ENCODE assay signal across 16 cellular contexts in genomic region chr14:74531011-74531410, GRCh38. TPM values are rescaled to one million over a fixed set of nuclear protein-coding genes. Genes with fewer than 3 reads are reported as not detected.
DNase-seq lines count a peak whose midpoint lies in the region; ATAC-seq and TF ChIP-seq lines count a peak whose summit lies in the region.
"Had no signal": no experiment of that assay in that cellular context is flagged by ENCODE, and none has a peak within 500 bp of the region (broad histone marks: within the 10 kb centered on the region; RNA-seq: fewer than 3 reads in every experiment).

No MANE protein-coding gene starts in this region.

- intact Hi-C loops in IMR-90 (cut with micrococcal nuclease): no loop called here

- peaks cover 7% of the 10 kb centered on the region for H3K4me1 Mint-ChIP-seq in WTC11
- peaks cover 5% of the 10 kb centered on the region for H3K4me1 Mint-ChIP-seq in activated T-cell treated with anti-CD3 and anti-CD28 coated beads, Interleukin-2, amount 50 U/mL, for 24 hours (ENCODE audit: low read depth)

- H3K4me1 ChIP-seq in IMR-90 (ENCODE audit: control insufficient read depth, insufficient read depth, low read length): peaks cover 3% of the 10 kb centered on the region

- H3K23ac ChIP-seq in IMR-90 (ENCODE audit: low read depth, low read length): no peak overlapping the region

- H4K91ac ChIP-seq in IMR-90 (ENCODE audit: insufficient read depth, low read depth, low read length): 0 out of 2 replicates have a peak overlapping the region, but pooled peaks have one; percentile 1

- DNase-seq in CD1c-positive myeloid dendritic cell (ENCODE audit: extremely low spot score): peak; percentile 20
- DNase-seq in IMR-90: no peak
- no peak for DNase-seq in WTC11 (ENCODE audit: low spot score)
- no peak for DNase-seq in epithelial cell of prostate (ENCODE audit: low read depth, low spot score)
- no peak for DNase-seq in pons (ENCODE audit: low spot score)
- DNase-seq in activated T-cell treated with anti-CD3 and anti-CD28 coated beads, Interleukin-2, amount 50 U/mL, for 24 hours: no peak
- DNase-seq in stimulated activated naive CD8-positive, alpha-beta T cell treated with anti-CD3 and anti-CD28 coated beads, Interleukin-15, Interleukin-2, amounts not matched to agents 100 U/mL and 50 U/mL, for 24 hours: no peak
- DNase-seq: CD4-positive, CD25-positive, alpha-beta regulatory T cell; MM.1S; NCI-H1105 treated with DMSO at 0.1 percent for 48 hours; NCI-H2029 treated with DMSO at 0.1 percent for 48 hours; NCI-H446 treated with DMSO at 0.1 percent for 48 hours; NCI-H526 treated with DMSO at 0.1 percent for 48 hours; RPMI8226; T-cell had no signal

- H2AK5ac ChIP-seq in IMR-90 (ENCODE audit: low read depth, low read length): no peak overlapping the region; the same call in 1 of the 2 replicates

- no TSS peak for BruUV-seq in IMR-90 (replicated peaks; lab: Mats Ljungman, UMichigan)

- H3K14ac ChIP-seq in IMR-90 (replicated peaks; ENCODE audit: low read depth, low read length): no peak overlapping the region

- no peaks in the 10 kb centered on the region for H3K27me3 Mint-ChIP-seq in WTC11 (ENCODE audit: low read depth)
- H3K27me3 Mint-ChIP-seq in activated T-cell treated with anti-CD3 and anti-CD28 coated beads, Interleukin-2, amount 50 U/mL, for 24 hours: no peaks in the 10 kb centered on the region

- no peaks in the 10 kb centered on the region for H3K36me3 Mint-ChIP-seq in WTC11
- no peaks in the 10 kb centered on the region for H3K36me3 Mint-ChIP-seq in activated T-cell treated with anti-CD3 and anti-CD28 coated beads, Interleukin-2, amount 50 U/mL, for 24 hours (ENCODE audit: low read depth)
- H3K36me3 Mint-ChIP-seq: CD4-positive, CD25-positive, alpha-beta regulatory T cell; T-cell had no signal

- TF ChIP-seq RAD21 in IMR-90 (IDR thresholded peaks at IDR 0.05; ENCODE audit: low read length): no peak

- H3K27ac ChIP-seq in IMR-90 (ENCODE audit: insufficient read depth, low read length) (no peak overlapping the region), epithelial cell of prostate (peak overlapping the region; percentile 12)

- H3K4me3 Mint-ChIP-seq in WTC11: no peak overlapping the region
- no peak overlapping the region for H3K4me3 Mint-ChIP-seq in activated T-cell treated with anti-CD3 and anti-CD28 coated beads, Interleukin-2, amount 50 U/mL, for 24 hours
- H3K4me3 Mint-ChIP-seq: CD4-positive, CD25-positive, alpha-beta regulatory T cell; T-cell had no signal

- no peak overlapping the region for H2BK15ac ChIP-seq in IMR-90 (ENCODE audit: low read depth, low read length)

- no peak overlapping the region for H3K4me2 ChIP-seq in IMR-90 (ENCODE audit: low read depth, low read length)

- CTCF ChIA-PET in IMR-90 (lab: Yijun Ruan, JAX) (interaction anchor here (0.6 to 1.1 kb wide), 3 partner anchors 42 to 420 kb away, joined by 3 to 6 read pairs (median 3); no protein-coding TSS in a partner anchor), WTC11 (lab: Charles Lee) (interaction anchor here (0.6 to 2.6 kb wide), 26 partner anchors 10 to 1080 kb away, joined by 3 to 42 read pairs (median 4); partner anchors contain the start of genes LTBP2, NPC2 and YLPM1)

- H4K20me1 ChIP-seq in IMR-90 (ENCODE audit: insufficient read depth, low read length): no peaks in the 10 kb centered on the region

- no peak overlapping the region for H2BK20ac ChIP-seq in IMR-90 (ENCODE audit: low read depth, low read length)

- no peak overlapping the region for H3K56ac ChIP-seq in IMR-90 (ENCODE audit: extremely low read depth, insufficient read depth, low read length)

- no peak overlapping the region for H3K18ac ChIP-seq in IMR-90 (ENCODE audit: low read depth, low read length)

- H3K9me3 ChIP-seq in IMR-90 (ENCODE audit: control insufficient read depth, insufficient read depth, low read length): no peaks in the 10 kb centered on the region

- H3K4ac ChIP-seq in IMR-90 (ENCODE audit: low read depth, low read length): no peak overlapping the region

- no peak overlapping the region for H3K9ac ChIP-seq in IMR-90 (ENCODE audit: low read depth, low read length)

- H3K36me3 ChIP-seq in IMR-90 (ENCODE audit: control insufficient read depth, insufficient read depth, low read length): no peaks in the 10 kb centered on the region; the same call in 1 of the 2 replicates

- TF ChIP-seq CTCF in IMR-90 (conservative IDR thresholded peaks at IDR 0.05; ENCODE audit: low read depth, low read length): no peak
- TF ChIP-seq CTCF in WTC11 (IDR thresholded peaks at IDR 0.05): no peak

- H2BK5ac ChIP-seq in IMR-90 (ENCODE audit: low read depth, low read length, poor library complexity, severe bottlenecking): no peak overlapping the region

- no peak overlapping the region for H2BK120ac ChIP-seq in IMR-90 (ENCODE audit: low read depth, low read length)

- H2AFZ ChIP-seq in IMR-90 (replicated peaks; ENCODE audit: low read length, poor library complexity): no peak overlapping the region

- TF ChIP-seq POLR2A in IMR-90 (IDR thresholded peaks at IDR 0.05; ENCODE audit: low read depth, low read length): no peak

- POLR2A ChIA-PET in IMR-90 (lab: Charles Lee; ENCODE audit: unreplicated experiment): no interaction called here
- POLR2A ChIA-PET in WTC11 (lab: Charles Lee): interaction anchor here (1.1 kb wide), 1 partner anchor 81 kb away, joined by 3 read pairs; the partner anchor contains the start of gene LTBP2

- dilution Hi-C loops in IMR-90 (cut with HindIII; ENCODE audit: low sequenced_read_pairs, unreplicated experiment): no loop called here

- H4K5ac ChIP-seq in IMR-90 (ENCODE audit: low read depth, low read length): no peak overlapping the region

- 0 out of 2 replicates have a peak overlapping the region, but pooled peaks have one; percentile 61 for H3K27ac Mint-ChIP-seq in WTC11
- H3K27ac Mint-ChIP-seq in activated T-cell treated with anti-CD3 and anti-CD28 coated beads, Interleukin-2, amount 50 U/mL, for 24 hours: no peak overlapping the region
- H3K27ac Mint-ChIP-seq: CD4-positive, CD25-positive, alpha-beta regulatory T cell; T-cell had no signal

- H4K8ac ChIP-seq in IMR-90 (ENCODE audit: low read depth in 2 of 2, low read length in 2 of 2): peak overlapping the region; percentile 11 to 59; a peak in 1 of 4 replicates

- WGBS in IMR-90 (ENCODE audit: extremely low coverage in 2 of 2, insufficient read length in 1 of 2), 2 experiments: no CpG with 5 or more reads among the region's 3 CpGs

- ATAC-seq in IMR-90 (ENCODE audit: low read depth) (no peak), WTC11 (no peak), GM21390 (IDR thresholded peaks at IDR 0.05; ENCODE audit: unreplicated experiment) (no peak)
- no peak for ATAC-seq in stimulated activated naive CD8-positive, alpha-beta T cell treated with anti-CD3 and anti-CD28 coated beads, Interleukin-15, Interleukin-2, amounts not matched to agents 100 U/mL and 50 U/mL, for 24 hours
- ATAC-seq: T-cell had no signal

- H3K9me1 ChIP-seq in IMR-90 (ENCODE audit: insufficient read depth, low read length): peaks cover 5% of the 10 kb centered on the region

- in situ Hi-C loops in IMR-90 (cut with MboI; ENCODE audit: low sequenced_read_pairs): no loop called here

- peaks cover 0 to 4% of the 10 kb centered on the region in 2 experiments; a peak in 1 of 4 replicates for H3K79me1 ChIP-seq in IMR-90 (ENCODE audit: low read depth in 1 of 2, low read length in 2 of 2)

- H3K27me3 ChIP-seq in IMR-90 (ENCODE audit: control insufficient read depth, insufficient read depth, low read length): no peaks in the 10 kb centered on the region

- H2AK9ac ChIP-seq in IMR-90 (replicated peaks; ENCODE audit: low read depth, low read length, poor library complexity): peak overlapping the region; percentile 22

- H3K9me3 Mint-ChIP-seq in WTC11: no peaks in the 10 kb centered on the region
- H3K9me3 Mint-ChIP-seq in activated T-cell treated with anti-CD3 and anti-CD28 coated beads, Interleukin-2, amount 50 U/mL, for 24 hours: no peaks in the 10 kb centered on the region
- H3K9me3 Mint-ChIP-seq: T-cell had no signal

- H3K4me3 ChIP-seq in IMR-90 (ENCODE audit: insufficient read depth, low read depth, low read length): no peak overlapping the region

TF ChIP-seq in IMR-90, 13 proteins besides CTCF, POLR2A, EP300 and RAD21 (continues in another document):
- TF ChIP-seq ELK1 (IDR thresholded peaks at IDR 0.05; ENCODE audit: borderline replicate concordance, low read depth, low read length) (no peak), CEBPB (IDR thresholded peaks at IDR 0.05; ENCODE audit: low read depth, low read length) (no peak)

TF ChIP-seq in WTC11, 78 proteins besides CTCF, POLR2A, EP300 and RAD21 (continues in another document):
- TF ChIP-seq ESRRA (CRISPR knock-in tag; IDR thresholded peaks at IDR 0.05; ENCODE audit: borderline replicate concordance) (no peak), ZNF138 (CRISPR knock-in tag; conservative IDR thresholded peaks at IDR 0.05) (no peak), ZNF512 (CRISPR knock-in tag; IDR thresholded peaks at IDR 0.05; ENCODE audit: borderline replicate concordance) (no peak), ATF3 (CRISPR knock-in tag; conservative IDR thresholded peaks at IDR 0.05) (no peak)

RNA-seq across cellular contexts. Expression of gene ISCA2, which starts 37.4 kb away (rescaled TPM):
- total RNA-seq in IMR-90 (2012; rRNA removed): 5.4 and 9.2 TPM in 2 replicates
- 25.7 and 25.8 TPM in 2 replicates for polyA plus RNA-seq in IMR-90 (2012; rRNA removed)
- polyA plus RNA-seq in IMR-90 (2012; cell fraction: cytosol; rRNA removed): 2.7 and 5.1 TPM in 2 replicates
- polyA plus RNA-seq in IMR-90 (2012; cell fraction: nucleus; rRNA removed; ENCODE audit: low replicate concordance): 1.3 and 5.5 TPM in 2 replicates
- 49.1 to 50.6 TPM (median 50.1 TPM) in 3 replicates for total RNA-seq in WTC11 (2021)

RNA-seq across cellular contexts. Expression of gene NPC2, which starts 37.9 kb away (rescaled TPM):
- total RNA-seq in IMR-90 (2012; rRNA removed) (123 and 210 TPM in 2 replicates), WTC11 (2021) (139 to 155 TPM (median 150 TPM) in 3 replicates)
- 272 and 273 TPM in 2 replicates for polyA plus RNA-seq in IMR-90 (2012; rRNA removed)
- polyA plus RNA-seq in IMR-90 (2012; cell fraction: cytosol; rRNA removed): 197 and 369 TPM in 2 replicates
- 66.2 and 72.0 TPM in 2 replicates for polyA plus RNA-seq in IMR-90 (2012; cell fraction: nucleus; rRNA removed; ENCODE audit: low replicate concordance)
